14 cellular contexts compared by ENCODE assay signal in the genomic region with DNA sequence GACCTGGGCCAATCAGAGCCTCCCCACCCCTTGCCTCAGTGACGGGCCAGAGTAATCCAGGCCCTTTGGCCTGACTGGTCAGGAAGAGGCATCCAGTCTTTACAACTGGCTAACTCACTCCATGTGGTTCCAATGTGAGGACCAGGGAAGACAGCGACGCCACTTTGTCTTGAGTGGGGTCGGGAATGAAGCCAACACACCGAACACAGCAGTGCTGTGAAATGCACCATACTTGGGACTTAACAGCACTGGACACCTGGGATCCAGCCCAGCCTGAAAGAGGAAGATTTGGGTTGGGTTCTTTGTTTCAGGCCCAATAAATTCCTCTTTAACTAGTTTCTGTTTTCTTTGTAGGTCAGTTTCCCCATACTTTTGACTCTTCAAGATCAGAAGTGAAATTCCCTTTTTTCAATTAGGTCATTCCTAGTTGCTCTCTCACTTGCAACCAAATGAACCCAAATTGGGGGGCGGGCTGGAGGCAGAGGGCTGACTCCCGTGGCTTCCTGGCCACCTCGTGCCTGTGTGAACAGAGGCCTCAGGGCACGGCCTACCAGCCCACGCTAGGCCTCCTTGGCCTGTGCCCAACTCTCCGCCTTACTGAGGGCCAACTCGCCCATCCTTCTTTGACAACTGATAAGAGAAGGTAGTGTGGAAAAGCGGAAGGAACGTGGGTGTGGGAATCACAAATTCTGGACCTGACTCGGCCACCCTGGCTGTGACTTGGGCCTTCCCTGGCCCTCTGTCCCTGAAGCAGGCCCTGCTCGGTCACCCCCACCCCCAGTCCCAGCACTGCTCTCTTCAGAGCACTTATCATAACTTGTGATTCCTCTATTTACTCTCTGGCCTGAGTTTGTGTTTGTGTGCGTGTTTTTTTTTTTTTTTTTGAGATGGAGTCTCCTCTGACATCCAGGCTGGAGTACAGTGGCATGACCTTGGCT. TPM values are rescaled to one million over a fixed set of nuclear protein-coding genes. Genes with fewer than 3 reads are reported as not detected.
DNase-seq lines count a peak whose midpoint lies in the region; ATAC-seq, FAIRE-seq and TF ChIP-seq lines count a peak whose summit lies in the region.
"Had no signal": no experiment of that assay in that cellular context is flagged by ENCODE, and none has a peak within 500 bp of the region (broad histone marks: within the 10 kb centered on the region; RNA-seq: fewer than 3 reads in every experiment).

No MANE protein-coding gene starts in this region.

- H3K9me2 ChIP-seq in MM.1S (replicated peaks; ENCODE audit: insufficient read depth, low read length) = no peaks in the 10 kb centered on the region

- FAIRE-seq in bronchial epithelial cell (lab: Jason Lieb, UNC) = peak; percentile 18

- no peak overlapping the region for H2AFZ ChIP-seq in MM.1S (ENCODE audit: low read length)

- DNase-seq in MM.1S (no peak), bronchial epithelial cell (ENCODE audit: low read depth) (no peak), medulla oblongata (ENCODE audit: extremely low spot score) (peak; percentile 54), stomach (peak; percentile 58), NCI-H345 treated with DMSO at 0.1 percent for 48 hours (lab: John Stamatoyannopoulos, UW; ENCODE audit: unreplicated experiment) (no peak), NCI-H82 treated with DMSO at 0.1 percent for 48 hours (lab: John Stamatoyannopoulos, UW; ENCODE audit: unreplicated experiment) (no peak)
- no peak for DNase-seq in activated CD4-positive, alpha-beta T cell treated with anti-CD3 and anti-CD28 coated beads, Interleukin-2, amount 10 ng/mL, durations not matched to agents 7 days and 5 days
- DNase-seq: activated T-cell treated with anti-CD3 and anti-CD28 coated beads, Interleukin-2, amount 50 U/mL, for 48 hours; BE2C; NCI-H146; NCI-H526 treated with DMSO at 0.1 percent for 48 hours had no signal

- no peak overlapping the region for H3K9ac ChIP-seq in MM.1S (ENCODE audit: low read length)

- H3K79me2 ChIP-seq in MM.1S (ENCODE audit: low read length) = peaks cover 98% of the 10 kb centered on the region

- no peak overlapping the region for H3K4me3 Mint-ChIP-seq in activated CD4-positive, alpha-beta T cell treated with anti-CD3 and anti-CD28 coated beads, Interleukin-2, amount 10 ng/mL, durations not matched to agents 7 days and 5 days

- no peaks in the 10 kb centered on the region for H3K36me3 Mint-ChIP-seq in activated CD4-positive, alpha-beta T cell treated with anti-CD3 and anti-CD28 coated beads, Interleukin-2, amount 10 ng/mL, durations not matched to agents 7 days and 5 days (ENCODE audit: low read depth)

- no peaks in the 10 kb centered on the region for H3K4me1 Mint-ChIP-seq in activated CD4-positive, alpha-beta T cell treated with anti-CD3 and anti-CD28 coated beads, Interleukin-2, amount 10 ng/mL, durations not matched to agents 7 days and 5 days

- H3K4me3 ChIP-seq in MM.1S (ENCODE audit: low read length) (no peak overlapping the region), bronchial epithelial cell (ENCODE audit: low read depth, low read length) (no peak overlapping the region), stomach (no peak overlapping the region)
- H3K4me3 ChIP-seq: SK-N-MC had no signal

- H4K20me1 ChIP-seq in MM.1S (ENCODE audit: insufficient read depth, low read length) = no peaks in the 10 kb centered on the region

- 49 to 55% (median 52%) methylated on average over 17 of the region's 17 CpGs for WGBS in stomach, 5 donors

- no peaks in the 10 kb centered on the region for H3K9me3 ChIP-seq in MM.1S (replicated peaks; ENCODE audit: insufficient read depth, low read length)
- peaks cover 0 to 11% (median 4%) of the 10 kb centered on the region in 4 donors for H3K9me3 ChIP-seq in stomach
- H3K9me3 ChIP-seq: BE2C had no signal

- H3K36me3 ChIP-seq in MM.1S (replicated peaks; ENCODE audit: insufficient read depth, low read length) (peaks cover 13% of the 10 kb centered on the region), bronchial epithelial cell (ENCODE audit: control insufficient read depth, insufficient read depth, low read length) (peaks cover 3% of the 10 kb centered on the region), stomach (peaks cover 0 to 3% (median 0%) of the 10 kb centered on the region in 4 donors)

- intact Hi-C loops in stomach (cut with DNase I; ENCODE audit: low total_unique reads) = no loop called here

- peaks cover 16% of the 10 kb centered on the region for H3K27me3 Mint-ChIP-seq in activated CD4-positive, alpha-beta T cell treated with anti-CD3 and anti-CD28 coated beads, Interleukin-2, amount 10 ng/mL, durations not matched to agents 7 days and 5 days

- H3K9me3 Mint-ChIP-seq in activated CD4-positive, alpha-beta T cell treated with anti-CD3 and anti-CD28 coated beads, Interleukin-2, amount 10 ng/mL, durations not matched to agents 7 days and 5 days = peaks cover 3% of the 10 kb centered on the region

- H3K27me3 ChIP-seq in MM.1S (replicated peaks; ENCODE audit: insufficient read depth, low read length) (no peaks in the 10 kb centered on the region), bronchial epithelial cell (ENCODE audit: control insufficient read depth, insufficient read depth, low read length) (no peaks in the 10 kb centered on the region), stomach (no peaks in the 10 kb centered on the region)
- H3K27me3 ChIP-seq: BE2C had no signal

- no peak for TF ChIP-seq CTCF in MM.1S (IDR thresholded peaks at IDR 0.05; ENCODE audit: low read length)
- no peak for TF ChIP-seq CTCF in bronchial epithelial cell (IDR thresholded peaks at IDR 0.05; ENCODE audit: insufficient read depth, low read length, severe bottlenecking)
- no peak for TF ChIP-seq CTCF in stomach (IDR thresholded peaks at IDR 0.05)

- POLR2A ChIA-PET in activated CD4-positive, alpha-beta T cell treated with anti-CD3 and anti-CD28 coated beads, Interleukin-2, amount 10 ng/mL, durations not matched to agents 7 days and 5 days (lab: Charles Lee) = no interaction called here

- peak overlapping the region; percentile 40; the same call in 1 of the 2 replicates for H3K27ac ChIP-seq in MM.1S (ENCODE audit: low read length)
- H3K27ac ChIP-seq in stomach = peak overlapping the region in 4 of 5 donors; percentile 7 to 52 (median 22)
- H3K27ac ChIP-seq: SK-N-MC had no signal

- no peak for TF ChIP-seq POLR2A in stomach (IDR thresholded peaks at IDR 0.05)

- no peak for TF ChIP-seq EP300 in stomach (IDR thresholded peaks at IDR 0.05)

- CTCF ChIA-PET in activated CD4-positive, alpha-beta T cell treated with anti-CD3 and anti-CD28 coated beads, Interleukin-2, amount 10 ng/mL, durations not matched to agents 7 days and 5 days (lab: Charles Lee) = no interaction called here

- H3K4me1 ChIP-seq in MM.1S (ENCODE audit: low read length) = peaks cover 46% of the 10 kb centered on the region
- H3K4me1 ChIP-seq in stomach = peaks cover 0 to 28% (median 9%) of the 10 kb centered on the region in 4 donors

- H3F3A ChIP-seq in MM.1S (ENCODE audit: insufficient read depth, low read length) = peaks cover 31% of the 10 kb centered on the region

- no peak overlapping the region for H3K4me2 ChIP-seq in MM.1S (ENCODE audit: low read depth, low read length)

- ATAC-seq in HG03520 (IDR thresholded peaks at IDR 0.05; ENCODE audit: unreplicated experiment) = no peak
- ATAC-seq: HCT116 had no signal

- no peak overlapping the region for H3K27ac Mint-ChIP-seq in activated CD4-positive, alpha-beta T cell treated with anti-CD3 and anti-CD28 coated beads, Interleukin-2, amount 10 ng/mL, durations not matched to agents 7 days and 5 days

RNA-seq across cellular contexts. Expression of a gene that starts 17.0 kb away (rescaled TPM):
- 25.3 and 31.6 TPM in 2 replicates for total RNA-seq in bronchial epithelial cell
- total RNA-seq in stomach = 100 to 1,000 TPM in 2 of 5 donors, 10 to 100 TPM in 3; 21.0 to 226 (median 29.9) TPM
- 10 to 100 TPM in 1 of 3 donors, 1 to 10 TPM in 2; 9.0 to 62.9 (median 9.1) TPM for polyA plus RNA-seq in stomach
- under 1 TPM; 0.37 to 0.69 TPM for total RNA-seq in activated CD4-positive, alpha-beta T cell treated with anti-CD3 and anti-CD28 coated beads, Interleukin-2, amount 10 ng/mL, durations not matched to agents 7 days and 5 days

Comparison
In these comparisons a context has a peak if more than half of its experiments do, and no peak if none do; other contexts are left out.
1. DNase-seq: peak in medulla oblongata (single experiment) and stomach (single experiment); none in MM.1S (single experiment), bronchial epithelial cell (single experiment), activated CD4-positive, alpha-beta T cell treated with anti-CD3 and anti-CD28 coated beads, Interleukin-2, amount 10 ng/mL, durations not matched to agents 7 days and 5 days (single experiment), NCI-H345 treated with DMSO at 0.1 percent for 48 hours (single experiment) and NCI-H82 treated with DMSO at 0.1 percent for 48 hours (single experiment).
2. RNA of a gene that starts 17.0 kb away (total RNA-seq): 25.3 to 31.6 TPM in bronchial epithelial cell and 21.0 to 226 TPM in stomach; 0.37 to 0.69 TPM in activated CD4-positive, alpha-beta T cell treated with anti-CD3 and anti-CD28 coated beads, Interleukin-2, amount 10 ng/mL, durations not matched to agents 7 days and 5 days; every median in the first group is over 10 times any median in the second.